ENCODE assay signal across 8 cellular contexts in the genomic region with DNA sequence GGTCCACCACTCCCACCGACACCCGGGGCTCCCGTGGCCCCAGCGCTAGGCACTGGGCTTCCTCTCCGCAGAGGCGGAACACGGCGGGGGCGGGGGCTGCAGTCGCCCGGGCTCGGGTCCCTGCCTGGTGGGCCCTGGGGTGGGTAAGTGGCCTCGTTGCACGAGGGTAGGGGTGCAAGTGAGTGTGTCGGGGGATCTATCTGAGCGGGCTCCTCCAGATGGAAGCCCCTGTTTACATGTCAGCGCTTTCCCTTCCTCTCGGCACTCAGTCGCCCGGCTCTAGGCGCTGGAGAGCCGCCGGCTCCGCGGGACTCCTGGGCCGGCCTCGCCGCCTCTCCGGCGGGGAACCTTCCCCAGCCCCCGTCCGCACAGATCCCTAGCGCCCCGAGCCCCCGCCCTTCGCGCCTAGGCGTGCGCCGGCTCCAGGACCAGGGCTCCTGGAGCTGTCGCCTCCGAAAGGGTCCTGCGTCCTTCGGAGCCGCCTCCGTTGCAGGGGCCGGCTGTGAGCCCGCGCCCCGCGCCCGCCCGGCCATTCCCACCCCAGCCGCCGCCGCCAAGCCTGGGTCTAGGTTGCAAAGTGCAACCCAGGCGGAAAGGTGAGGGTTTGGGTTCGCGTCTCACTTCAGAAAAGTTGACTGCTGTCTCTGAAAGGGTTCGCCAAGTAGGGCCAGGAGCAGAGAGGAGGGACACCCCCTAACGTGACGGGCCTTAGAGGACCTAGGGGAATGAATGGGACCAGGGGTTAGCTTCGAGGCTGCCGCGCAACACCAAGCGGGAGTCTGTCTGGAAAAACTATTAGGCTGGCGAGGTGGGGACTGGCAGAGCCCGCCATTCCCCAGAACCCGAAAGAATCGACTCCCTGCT. TPM values are rescaled to one million over a fixed set of nuclear protein-coding genes. Genes with fewer than 3 reads are reported as not detected.
DNase-seq lines count a peak whose midpoint lies in the region; ATAC-seq and TF ChIP-seq lines count a peak whose summit lies in the region.

No MANE protein-coding gene starts in this region.

- peak; percentile 23 for ATAC-seq in GM18498 (IDR thresholded peaks at IDR 0.05; ENCODE audit: unreplicated experiment)
- peak; percentile 25 for ATAC-seq in HG02970 (IDR thresholded peaks at IDR 0.05; ENCODE audit: low FRiP score, unreplicated experiment)

- no peak overlapping the region for H2BK12ac ChIP-seq in trophoblast cell (ENCODE audit: low read length)

- no peak overlapping the region for H3K18ac ChIP-seq in trophoblast cell (ENCODE audit: low read length)

- no CpG with 5 or more reads among the region's 70 CpGs for WGBS in trophoblast cell (ENCODE audit: extremely low coverage, insufficient coverage, insufficient read length)

- no peaks in the 10 kb centered on the region for H3K9me3 Mint-ChIP-seq in activated CD4-positive, alpha-beta memory T cell treated with anti-CD3 and anti-CD28 coated beads, Interleukin-2, amount 10 ng/mL, durations not matched to agents 7 days and 5 days

- H3K79me1 ChIP-seq in trophoblast cell (ENCODE audit: low read length): peaks cover 3% of the 10 kb centered on the region

- peak overlapping the region; percentile 92 for H3K4me2 ChIP-seq in trophoblast cell (ENCODE audit: low read length)

- H3K4me1 ChIP-seq in trophoblast cell (ENCODE audit: control insufficient read depth in 1 of 2, insufficient read depth in 2 of 2, low read length in 2 of 2): peaks cover 13 to 14% of the 10 kb centered on the region in 2 experiments

- H3K9me3 ChIP-seq in trophoblast cell (ENCODE audit: insufficient read depth, low read depth, low read length): no peaks in the 10 kb centered on the region

- CTCF ChIA-PET in activated CD4-positive, alpha-beta memory T cell treated with anti-CD3 and anti-CD28 coated beads, Interleukin-2, amount 10 ng/mL, durations not matched to agents 7 days and 5 days (lab: Charles Lee): interaction anchor here (1.4 to 1.6 kb wide), 4 partner anchors 18 to 62 kb away, joined by 4 to 11 read pairs (median 7); no protein-coding TSS in a partner anchor

- peaks cover 10% of the 10 kb centered on the region for H3K27me3 Mint-ChIP-seq in activated CD4-positive, alpha-beta memory T cell treated with anti-CD3 and anti-CD28 coated beads, Interleukin-2, amount 10 ng/mL, durations not matched to agents 7 days and 5 days

- peak overlapping the region; percentile 28 for H4K91ac ChIP-seq in trophoblast cell (ENCODE audit: low read depth, low read length)

- no peak overlapping the region for H3K27ac ChIP-seq in trophoblast cell (ENCODE audit: low read depth, low read length)

- no peak for TF ChIP-seq CTCF in fibroblast of the aortic adventitia (IDR thresholded peaks at IDR 0.05; ENCODE audit: insufficient read depth, low read length)

- DNase-seq in activated CD4-positive, alpha-beta memory T cell treated with anti-CD3 and anti-CD28 coated beads, Interleukin-2, amount 10 ng/mL, durations not matched to agents 7 days and 5 days: no peak
- DNase-seq in fibroblast of the aortic adventitia (ENCODE audit: low read depth): peak; percentile 42
- peak in 1 of 2 donors; percentile 9 for DNase-seq in trophoblast cell
- no peak for DNase-seq in NK-92 treated with Interleukin-12 subunit alpha and Interleukin-12 subunit beta, amount 100 ng/mL, for 24 hours (lab: John Stamatoyannopoulos, UW)
- DNase-seq in LoVo (ENCODE audit: low spot score): no peak
- no peak for DNase-seq in iPS-NIHi7 (ENCODE audit: extremely low spot score)

- H3K36me3 Mint-ChIP-seq in activated CD4-positive, alpha-beta memory T cell treated with anti-CD3 and anti-CD28 coated beads, Interleukin-2, amount 10 ng/mL, durations not matched to agents 7 days and 5 days (ENCODE audit: low read depth): peaks cover 49% of the 10 kb centered on the region

- H3K79me2 ChIP-seq in trophoblast cell (ENCODE audit: control insufficient read depth, insufficient read depth, low read length, poor library complexity): no peaks in the 10 kb centered on the region

- no peak overlapping the region for H2BK5ac ChIP-seq in trophoblast cell (ENCODE audit: low read depth, low read length, poor library complexity)

- no peak overlapping the region for H2AFZ ChIP-seq in trophoblast cell (ENCODE audit: insufficient read depth, low read length, poor library complexity)

- no peak overlapping the region for H4K8ac ChIP-seq in trophoblast cell (ENCODE audit: low read depth, low read length)

- H2BK120ac ChIP-seq in trophoblast cell (ENCODE audit: insufficient read depth, low read length, poor library complexity): no peak overlapping the region

- H3K4me3 Mint-ChIP-seq in activated CD4-positive, alpha-beta memory T cell treated with anti-CD3 and anti-CD28 coated beads, Interleukin-2, amount 10 ng/mL, durations not matched to agents 7 days and 5 days: peak overlapping the region; percentile 98

- H3K4me1 Mint-ChIP-seq in activated CD4-positive, alpha-beta memory T cell treated with anti-CD3 and anti-CD28 coated beads, Interleukin-2, amount 10 ng/mL, durations not matched to agents 7 days and 5 days: peaks cover 50% of the 10 kb centered on the region

- no peak overlapping the region for H4K12ac ChIP-seq in trophoblast cell (ENCODE audit: low read depth, low read length)

- no peaks in the 10 kb centered on the region for H3K36me3 ChIP-seq in trophoblast cell (ENCODE audit: control insufficient read depth in 1 of 2, insufficient read depth in 2 of 2, low read length in 2 of 2)

- H3K4me3 ChIP-seq in fibroblast of the aortic adventitia (ENCODE audit: low read depth, low read length): peak overlapping the region; percentile 82
- H3K4me3 ChIP-seq in trophoblast cell (ENCODE audit: low read depth, low read length): peak overlapping the region; percentile 65

- no peak overlapping the region for H3K14ac ChIP-seq in trophoblast cell (ENCODE audit: low read length)

- H3K9ac ChIP-seq in trophoblast cell (ENCODE audit: low read length): no peak overlapping the region

- H3K4ac ChIP-seq in trophoblast cell (ENCODE audit: low read depth, low read length): no peak overlapping the region

- H3K27ac Mint-ChIP-seq in activated CD4-positive, alpha-beta memory T cell treated with anti-CD3 and anti-CD28 coated beads, Interleukin-2, amount 10 ng/mL, durations not matched to agents 7 days and 5 days: peak overlapping the region; percentile 97

- H3K23ac ChIP-seq in trophoblast cell (ENCODE audit: low read length): no peak overlapping the region

- H3K27me3 ChIP-seq in trophoblast cell (ENCODE audit: insufficient read depth, low read length): peaks cover 59% of the 10 kb centered on the region

- POLR2A ChIA-PET in activated CD4-positive, alpha-beta memory T cell treated with anti-CD3 and anti-CD28 coated beads, Interleukin-2, amount 10 ng/mL, durations not matched to agents 7 days and 5 days (lab: Charles Lee): interaction anchor here (0.7 to 5.8 kb wide), 31 partner anchors 9 to 655 kb away, joined by 3 to 196 read pairs (median 6); no protein-coding TSS in a partner anchor

- no peak overlapping the region for H2AK5ac ChIP-seq in trophoblast cell (ENCODE audit: low read length)

RNA-seq across cellular contexts. Expression of gene FLI1, which starts 1.0 kb away (rescaled TPM):
- total RNA-seq in activated CD4-positive, alpha-beta memory T cell treated with anti-CD3 and anti-CD28 coated beads, Interleukin-2, amount 10 ng/mL, durations not matched to agents 7 days and 5 days: 100 to 1,000 TPM; 133 to 139 TPM
- 2.6 and 10.1 TPM in 2 replicates for total RNA-seq in fibroblast of the aortic adventitia (ENCODE audit: low replicate concordance)
- 2.3 and 3.1 TPM in 2 replicates for polyA plus RNA-seq in trophoblast cell (2013)

Comparison
In these comparisons a context has a peak if more than half of its experiments do, and no peak if none do; other contexts are left out.
1. RNA of gene FLI1, which starts 1.0 kb away (total RNA-seq): 133 to 139 TPM in activated CD4-positive, alpha-beta memory T cell treated with anti-CD3 and anti-CD28 coated beads, Interleukin-2, amount 10 ng/mL, durations not matched to agents 7 days and 5 days; 2.6 to 10.1 TPM in fibroblast of the aortic adventitia; every median in the first group is over 10 times any median in the second.